In the genomic region with DNA sequence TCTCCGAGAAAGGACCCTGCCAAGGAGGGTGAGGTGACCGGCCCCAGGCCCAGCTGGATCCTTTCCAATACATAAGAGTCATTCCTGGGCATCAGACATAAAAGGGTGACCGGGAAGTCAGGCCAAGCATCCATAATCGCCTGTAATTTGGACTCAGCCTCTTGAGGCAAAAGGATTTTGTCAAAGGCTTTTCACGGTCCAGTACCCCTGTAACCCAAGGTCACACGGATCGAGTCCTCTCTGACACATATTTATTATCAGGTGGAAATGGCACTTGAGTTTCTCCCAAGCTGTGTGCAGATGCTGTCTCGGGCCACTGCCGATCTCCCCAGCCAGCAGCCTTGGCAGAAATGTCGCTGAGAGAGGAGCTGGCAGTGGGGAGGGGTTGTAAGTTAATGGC, we compare ENCODE assay signal across 20 cellular contexts.
"Had no signal": no experiment of that assay in that cellular context is flagged by ENCODE, and none has a peak within 500 bp of the region (broad histone marks: within the 10 kb centered on the region; RNA-seq: fewer than 3 reads in every experiment).

No MANE protein-coding gene starts in this region.

- ATAC-seq: activated CD8-positive, alpha-beta T cell treated with anti-CD3 and anti-CD28 coated beads for 36 hours; activated T-cell treated with anti-CD3 and anti-CD28 coated beads, Interleukin-2, amount 50 U/mL, for 72 hours; natural killer cell treated with Interleukin-12 subunit alpha and Interleukin-12 subunit beta and Interleukin-15 and Interleukin-18, amount 100 ng/mL, for 72 hours; right lobe of liver; T-helper 17 cell; upper lobe of right lung; WTC11 had no signal

- H3K27me3 ChIP-seq: brain microvascular endothelial cell, esophagus squamous epithelium, right lobe of liver, stomach, testis, upper lobe of right lung had no signal

- H3K9me3 ChIP-seq: esophagus squamous epithelium, prostate gland, right lobe of liver, testis, upper lobe of right lung had no signal

- DNase-seq: activated CD4-positive, alpha-beta T cell treated with anti-CD3 and anti-CD28 coated beads for 4 hours; activated CD8-positive, alpha-beta T cell treated with anti-CD3 and anti-CD28 coated beads for 36 hours; activated gamma-delta T cell treated with Interleukin-2 at 50 U/mL for 16 hours; activated naive CD8-positive, alpha-beta T cell treated with anti-CD3 and anti-CD28 coated beads for 36 hours; activated T-cell treated with anti-CD3 and anti-CD28 coated beads, Interleukin-2, amount 50 U/mL, for 72 hours; brain microvascular endothelial cell; effector CD4-positive, alpha-beta T cell; esophagus squamous epithelium; hippocampal formation; kidney glomerular epithelial cell; right lobe of liver; stomach; T-helper 17 cell; testis; upper lobe of right lung had no signal

- H3K27ac ChIP-seq: brain microvascular endothelial cell, coronary artery, esophagus squamous epithelium, prostate gland, right lobe of liver, stomach, testis, upper lobe of right lung had no signal

- H3K4me3 ChIP-seq: coronary artery, esophagus squamous epithelium, prostate gland, right lobe of liver, smooth muscle cell, stomach, testis, upper lobe of right lung had no signal

- H3K4me1 ChIP-seq: prostate gland, right lobe of liver had no signal

- H3K36me3 ChIP-seq: brain microvascular endothelial cell, esophagus squamous epithelium, prostate gland, right lobe of liver, stomach, upper lobe of right lung had no signal
